In genomic region chr10:3945026-3945425, GRCh38 we compare ENCODE assay signal across 15 cellular contexts.
DNase-seq lines count a peak whose midpoint lies in the region; ATAC-seq and TF ChIP-seq lines count a peak whose summit lies in the region.
"Had no signal": no experiment of that assay in that cellular context is flagged by ENCODE, and none has a peak within 500 bp of the region (broad histone marks: within the 10 kb centered on the region; RNA-seq: fewer than 3 reads in every experiment).

No MANE protein-coding gene starts in this region.

- H3K9me3 ChIP-seq in esophagus muscularis mucosa = no peaks in the 10 kb centered on the region
- H3K9me3 ChIP-seq in thoracic aorta = no peaks in the 10 kb centered on the region
- peaks cover 6% of the 10 kb centered on the region for H3K9me3 ChIP-seq in left ventricle myocardium inferior (replicated peaks)
- H3K9me3 ChIP-seq: HAP-1 had no signal

- H3K27ac ChIP-seq in esophagus muscularis mucosa (replicated peaks in 1 of 4) (peak overlapping the region; percentile 47 to 68 (median 53)), thoracic aorta (peak overlapping the region; percentile 69 to 82), left ventricle myocardium inferior (replicated peaks) (no peak overlapping the region)

- peaks cover 0 to 20% (median 10%) of the 10 kb centered on the region in 4 donors for H3K4me1 ChIP-seq in esophagus muscularis mucosa
- peaks cover 7 to 37% of the 10 kb centered on the region in 2 donors for H3K4me1 ChIP-seq in thoracic aorta (ENCODE audit: control insufficient read depth in 1 of 2, low read depth in 2 of 2)
- peaks cover 5% of the 10 kb centered on the region for H3K4me1 ChIP-seq in left ventricle myocardium inferior
- H3K4me1 ChIP-seq: HAP-1 had no signal

- H3K4me3 ChIP-seq in esophagus muscularis mucosa (no peak overlapping the region), thoracic aorta (no peak overlapping the region), left ventricle myocardium inferior (no peak overlapping the region)
- H3K4me3 ChIP-seq: HAP-1 had no signal

- no peaks in the 10 kb centered on the region for H3K9me3 Mint-ChIP-seq in activated T-cell treated with anti-CD3 and anti-CD28 coated beads, Interleukin-2, amount 50 U/mL, for 4 hours
- no peaks in the 10 kb centered on the region for H3K9me3 Mint-ChIP-seq in T-cell
- H3K9me3 Mint-ChIP-seq: stimulated activated naive B cell treated with anti-CD40 and anti-IgM and Interleukin-4, amounts not matched to agents 10 μg/mL and 1 μg/mL and 100 μg/mL, for 72 hours had no signal

- WGBS in esophagus muscularis mucosa = 82% methylated on average over 5 of the region's 5 CpGs

- H3K36me3 ChIP-seq in esophagus muscularis mucosa (no peaks in the 10 kb centered on the region), thoracic aorta (no peaks in the 10 kb centered on the region), left ventricle myocardium inferior (no peaks in the 10 kb centered on the region)
- H3K36me3 ChIP-seq: HAP-1 had no signal

- H3K27me3 Mint-ChIP-seq in activated T-cell treated with anti-CD3 and anti-CD28 coated beads, Interleukin-2, amount 50 U/mL, for 4 hours (ENCODE audit: low read depth) = no peaks in the 10 kb centered on the region
- H3K27me3 Mint-ChIP-seq in T-cell = no peaks in the 10 kb centered on the region

- no peaks in the 10 kb centered on the region for H3K36me3 Mint-ChIP-seq in activated T-cell treated with anti-CD3 and anti-CD28 coated beads, Interleukin-2, amount 50 U/mL, for 4 hours (ENCODE audit: insufficient read depth)
- H3K36me3 Mint-ChIP-seq in T-cell = no peaks in the 10 kb centered on the region
- H3K36me3 Mint-ChIP-seq: stimulated activated naive B cell treated with anti-CD40 and anti-IgM and Interleukin-4, amounts not matched to agents 10 μg/mL and 1 μg/mL and 100 μg/mL, for 72 hours had no signal

- no peak for ATAC-seq in activated T-cell treated with anti-CD3 and anti-CD28 coated beads, Interleukin-2, amount 50 U/mL, for 4 hours
- no peak for ATAC-seq in T-cell (replicated peaks in 1 of 4)
- ATAC-seq in thoracic aorta (ENCODE audit: insufficient number of reproducible peaks, low FRiP score, low read depth) = no peak
- ATAC-seq: stimulated activated naive B cell treated with anti-CD40 and anti-IgM and Interleukin-4, amounts not matched to agents 10 μg/mL and 1 μg/mL and 100 μg/mL, for 72 hours had no signal

- no peaks in the 10 kb centered on the region for H3K27me3 ChIP-seq in esophagus muscularis mucosa
- H3K27me3 ChIP-seq in thoracic aorta (replicated peaks; ENCODE audit: insufficient read depth) = no peaks in the 10 kb centered on the region
- H3K27me3 ChIP-seq in left ventricle myocardium inferior (ENCODE audit: low read depth) = no peaks in the 10 kb centered on the region

- no peak for DNase-seq in activated T-cell treated with anti-CD3 and anti-CD28 coated beads, Interleukin-2, amount 50 U/mL, for 4 hours
- no peak for DNase-seq in activated T-cell treated with anti-CD3 and anti-CD28 coated beads, Interleukin-2, amount 50 U/mL, for 48 hours
- DNase-seq in T-cell (no peak), esophagus muscularis mucosa (ENCODE audit: extremely low spot score) (no peak), thoracic aorta (ENCODE audit: low spot score) (no peak), GM19240 (ENCODE audit: insufficient read length, low spot score) (no peak), left ventricle myocardium inferior (no peak), UCSD-AML1 (lab: John Stamatoyannopoulos, UW; ENCODE audit: unreplicated experiment) (no peak)
- DNase-seq: ACHN; central memory CD4-positive, alpha-beta T cell; mammary epithelial cell; NCI-H1092; NCI-H526 treated with DMSO at 0.1 percent for 48 hours; stimulated activated naive B cell treated with anti-CD40 and anti-IgM and Interleukin-4, amounts not matched to agents 10 μg/mL and 1 μg/mL and 100 μg/mL, for 72 hours had no signal

- intact Hi-C loops in esophagus muscularis mucosa (cut with DNase I) (no loop called here), left ventricle myocardium inferior (cut with micrococcal nuclease) (no loop called here)

- no peak for TF ChIP-seq POLR2A in esophagus muscularis mucosa (IDR thresholded peaks at IDR 0.05; ENCODE audit: low read depth)

- H3K4me3 Mint-ChIP-seq in activated T-cell treated with anti-CD3 and anti-CD28 coated beads, Interleukin-2, amount 50 U/mL, for 4 hours = peak overlapping the region; percentile 20
- H3K4me3 Mint-ChIP-seq in T-cell = no peak overlapping the region
- H3K4me3 Mint-ChIP-seq: stimulated activated naive B cell treated with anti-CD40 and anti-IgM and Interleukin-4, amounts not matched to agents 10 μg/mL and 1 μg/mL and 100 μg/mL, for 72 hours had no signal

- CTCF ChIA-PET in T-cell (lab: Charles Lee) = interaction anchor here (0.5 to 0.6 kb wide), 2 partner anchors 173 to 178 kb away, joined by 3 read pairs; no protein-coding TSS in a partner anchor

- H3K27ac Mint-ChIP-seq in T-cell = peak overlapping the region; percentile 67 to 84
- H3K27ac Mint-ChIP-seq: stimulated activated naive B cell treated with anti-CD40 and anti-IgM and Interleukin-4, amounts not matched to agents 10 μg/mL and 1 μg/mL and 100 μg/mL, for 72 hours had no signal

- TF ChIP-seq CTCF in esophagus muscularis mucosa (IDR thresholded peaks at IDR 0.05) (no peak), thoracic aorta (IDR thresholded peaks at IDR 0.05) (no peak), left ventricle myocardium inferior (IDR thresholded peaks at IDR 0.05; ENCODE audit: borderline replicate concordance) (no peak)

- POLR2A ChIA-PET in T-cell (lab: Charles Lee) = interaction anchor here in 1 of 2 donors (0.6 kb wide), 1 partner anchor 45 kb away, joined by 8 read pairs; no protein-coding TSS in a partner anchor

- no peak for TF ChIP-seq EP300 in esophagus muscularis mucosa (IDR thresholded peaks at IDR 0.05)

- peaks cover 60% of the 10 kb centered on the region for H3K4me1 Mint-ChIP-seq in activated T-cell treated with anti-CD3 and anti-CD28 coated beads, Interleukin-2, amount 50 U/mL, for 4 hours (ENCODE audit: low read depth)
- peaks cover 45 to 79% (median 49%) of the 10 kb centered on the region in 3 donors for H3K4me1 Mint-ChIP-seq in T-cell
